6 cellular contexts compared by ENCODE assay signal in the genomic region with DNA sequence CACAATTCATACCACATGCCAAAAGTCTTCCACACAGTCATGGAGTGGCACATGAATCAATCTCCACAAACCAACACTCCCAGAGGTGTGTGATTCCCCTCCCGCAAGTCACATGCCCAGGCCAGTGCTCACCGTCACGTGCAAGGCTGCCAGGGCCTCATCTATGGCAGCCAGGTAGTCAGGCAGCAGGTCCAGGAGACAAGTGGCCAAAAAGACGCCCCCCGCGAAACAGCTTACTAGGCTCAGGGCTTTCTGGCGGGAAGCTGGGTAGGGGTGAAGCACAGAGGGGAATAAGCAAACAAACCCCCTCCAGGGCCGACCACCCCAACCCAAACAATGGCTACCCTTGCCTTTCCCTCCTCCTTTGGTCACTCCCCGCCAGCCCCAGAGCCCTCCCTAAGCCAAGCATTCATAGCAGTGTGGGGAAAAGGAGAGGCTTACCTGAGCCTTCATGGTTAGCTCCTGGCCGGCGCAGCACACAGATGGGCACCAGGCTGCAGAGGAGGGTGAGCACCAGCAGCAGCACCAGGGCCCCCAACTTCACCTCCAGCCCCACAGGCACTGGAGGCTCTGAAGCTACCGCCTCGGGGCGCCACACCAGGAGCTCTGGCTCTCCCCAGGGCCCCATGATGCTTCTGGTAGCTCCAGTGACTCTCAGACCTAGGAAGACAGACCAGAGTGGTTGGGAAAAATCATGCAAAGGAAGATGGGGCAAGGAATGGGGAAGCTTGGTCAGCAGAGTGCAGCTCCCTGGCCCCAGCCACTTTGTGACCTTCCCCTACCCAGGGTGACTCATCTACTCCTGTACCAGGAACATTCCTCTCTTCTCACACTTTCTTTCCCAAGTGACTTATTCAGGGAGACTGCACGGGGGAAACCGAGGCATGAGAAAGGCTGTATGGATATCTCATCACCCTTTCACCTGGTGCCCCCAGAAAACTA. TPM values are rescaled to one million over a fixed set of nuclear protein-coding genes. Genes with fewer than 3 reads are reported as not detected.
DNase-seq lines count a peak whose midpoint lies in the region; ATAC-seq and TF ChIP-seq lines count a peak whose summit lies in the region.

No MANE protein-coding gene starts in this region.

- DNase-seq in CD8-positive, alpha-beta memory T cell, result no peak
- peak; percentile 56 for DNase-seq in PC-3
- DNase-seq in glomerular visceral epithelial cell (ENCODE audit: extremely low spot score), result peak; percentile 70
- DNase-seq in thoracic aorta (ENCODE audit: low spot score), result no peak
- no peak for DNase-seq in amygdala (lab: John Stamatoyannopoulos, UW)
- no peak for DNase-seq in NCI-H1694 (lab: John Stamatoyannopoulos, UW)

- peaks cover 57% of the 10 kb centered on the region for H3K79me2 ChIP-seq in PC-3 (ENCODE audit: low read length)

- peaks cover 7% of the 10 kb centered on the region for H3F3A ChIP-seq in PC-3 (ENCODE audit: low read length, unreplicated experiment)

- H3K4me3 ChIP-seq in CD8-positive, alpha-beta memory T cell (ENCODE audit: low read length), result peak overlapping the region; percentile 83
- H3K4me3 ChIP-seq in PC-3 (ENCODE audit: low read length), result peak overlapping the region; percentile 84
- peak overlapping the region; percentile 77 for H3K4me3 ChIP-seq in thoracic aorta

- H3K4me3 Mint-ChIP-seq in CD8-positive, alpha-beta memory T cell, result peak overlapping the region; percentile 83 to 96 (median 90)

- peak overlapping the region; percentile 80 for H3K27ac ChIP-seq in CD8-positive, alpha-beta memory T cell (ENCODE audit: low read depth, low read length)
- H3K27ac ChIP-seq in PC-3 (ENCODE audit: low read length), result peak overlapping the region; percentile 64
- peak overlapping the region; percentile 90 to 94 for H3K27ac ChIP-seq in thoracic aorta

- no TSS peak for BruUV-seq in PC-3 (replicated peaks; lab: Mats Ljungman, UMichigan)

- intact Hi-C loops in PC-3 (cut with micrococcal nuclease), result loop anchor here (1.0 kb wide), 1 partner anchor 24 kb away; the partner anchor contains the start of gene RAB13

- peak overlapping the region; percentile 87 for H2AFZ ChIP-seq in PC-3 (ENCODE audit: low read length)

- H3K9me3 ChIP-seq in CD8-positive, alpha-beta memory T cell (ENCODE audit: low read length), result no peaks in the 10 kb centered on the region
- H3K9me3 ChIP-seq in PC-3 (ENCODE audit: low read length) (no peaks in the 10 kb centered on the region), thoracic aorta (no peaks in the 10 kb centered on the region)

- H3K9me2 ChIP-seq in PC-3 (replicated peaks; ENCODE audit: low read length), result no peaks in the 10 kb centered on the region

- no peaks in the 10 kb centered on the region for H3K36me3 ChIP-seq in CD8-positive, alpha-beta memory T cell (ENCODE audit: insufficient read depth, low read length)
- no peaks in the 10 kb centered on the region; the same call in 1 of the 2 replicates for H3K36me3 ChIP-seq in PC-3 (ENCODE audit: low read depth, low read length)
- H3K36me3 ChIP-seq in thoracic aorta, result peaks cover 8% of the 10 kb centered on the region

- peak overlapping the region; percentile 80 to 100 (median 96) for H3K27ac Mint-ChIP-seq in CD8-positive, alpha-beta memory T cell

- H3K36me3 Mint-ChIP-seq in CD8-positive, alpha-beta memory T cell, result peaks cover 0 to 36% (median 0%) of the 10 kb centered on the region in 3 donors

- POLR2A ChIA-PET in CD8-positive, alpha-beta memory T cell (lab: Charles Lee), result interaction anchor here (0.5 to 2.9 kb wide), 7 partner anchors 14 to 209 kb away, joined by 3 to 23 read pairs (median 4); partner anchors contain the start of genes DENND4B and JTB
- POLR2A ChIA-PET in PC-3 (lab: Charles Lee; ENCODE audit: unreplicated experiment), result no interaction called here

- TF ChIP-seq CTCF in PC-3 (conservative IDR thresholded peaks at IDR 0.05; ENCODE audit: low read depth, low read length) (no peak), thoracic aorta (IDR thresholded peaks at IDR 0.05) (no peak)

- H3K27me3 Mint-ChIP-seq in CD8-positive, alpha-beta memory T cell, result no peaks in the 10 kb centered on the region

- ATAC-seq in PC-3 (no peak), thoracic aorta (ENCODE audit: insufficient number of reproducible peaks, low FRiP score, low read depth) (no peak)

- no peaks in the 10 kb centered on the region for H4K20me1 ChIP-seq in PC-3 (ENCODE audit: low read length)

- peak overlapping the region; percentile 98 for H3K4me2 ChIP-seq in PC-3 (ENCODE audit: low read length)

- H3K4me1 Mint-ChIP-seq in CD8-positive, alpha-beta memory T cell, result peaks cover 48 to 62% (median 60%) of the 10 kb centered on the region in 3 donors

- peak overlapping the region; percentile 83 for H3K9ac ChIP-seq in PC-3 (ENCODE audit: low read length)

- H3K27me3 ChIP-seq in CD8-positive, alpha-beta memory T cell (ENCODE audit: insufficient read depth, low read length, poor library complexity, severe bottlenecking), result no peaks in the 10 kb centered on the region
- H3K27me3 ChIP-seq in PC-3 (ENCODE audit: low read length), result no peaks in the 10 kb centered on the region
- H3K27me3 ChIP-seq in thoracic aorta (replicated peaks; ENCODE audit: insufficient read depth), result no peaks in the 10 kb centered on the region

- CTCF ChIA-PET in CD8-positive, alpha-beta memory T cell (lab: Charles Lee), result interaction anchor here (0.7 to 3.2 kb wide), 6 partner anchors 12 to 25 kb away, joined by 3 to 19 read pairs (median 6); partner anchors contain the start of genes DENND4B, JTB and RAB13
- CTCF ChIA-PET in PC-3 (lab: Charles Lee), result interaction anchor here (1.4 to 1.5 kb wide), 2 partner anchors 15 to 23 kb away, joined by 4 to 5 read pairs; partner anchors contain the start of gene RAB13

- no peaks in the 10 kb centered on the region for H3K9me3 Mint-ChIP-seq in CD8-positive, alpha-beta memory T cell

- H3K4me1 ChIP-seq in CD8-positive, alpha-beta memory T cell (ENCODE audit: insufficient read depth, low read length), result peaks cover 44% of the 10 kb centered on the region
- H3K4me1 ChIP-seq in PC-3 (ENCODE audit: insufficient read depth, low read length), result peaks cover 36% of the 10 kb centered on the region
- peaks cover 36 to 59% of the 10 kb centered on the region in 2 donors for H3K4me1 ChIP-seq in thoracic aorta (ENCODE audit: control insufficient read depth in 1 of 2, low read depth in 2 of 2)

RNA-seq across cellular contexts. Expression of gene SLC39A1, which starts 1.0 kb away (rescaled TPM):
- total RNA-seq in CD8-positive, alpha-beta memory T cell, result 10 to 100 TPM; 85.5 to 88.2 TPM
- 39.2 TPM for polyA plus RNA-seq in CD8-positive, alpha-beta memory T cell
- total RNA-seq in PC-3 (2014; rRNA removed) (201 and 224 TPM in 2 replicates), thoracic aorta (100 to 1,000 TPM; 102 to 136 TPM)

RNA-seq across cellular contexts. Expression of gene CRTC2, which starts 3.9 kb away (rescaled TPM):
- total RNA-seq in CD8-positive, alpha-beta memory T cell, result 10 to 100 TPM; 53.9 to 63.2 TPM
- 38.9 TPM for polyA plus RNA-seq in CD8-positive, alpha-beta memory T cell
- total RNA-seq in PC-3 (2014; rRNA removed), result 17.6 and 21.0 TPM in 2 replicates
- 10 to 100 TPM; 22.6 to 92.7 TPM for total RNA-seq in thoracic aorta

RNA-seq across cellular contexts. Expression of gene CREB3L4, which starts 5.3 kb away (rescaled TPM):
- total RNA-seq in CD8-positive, alpha-beta memory T cell, result 10 to 100 TPM in 1 of 2 experiments, 1 to 10 TPM in 1; 10.0 to 10.1 TPM
- polyA plus RNA-seq in CD8-positive, alpha-beta memory T cell, result 5.3 TPM
- total RNA-seq in PC-3 (2014; rRNA removed) (22.9 and 28.7 TPM in 2 replicates), thoracic aorta (10 to 100 TPM in 1 of 2 donors, 1 to 10 TPM in 1; 3.2 to 11.1 TPM)

RNA-seq across cellular contexts. Expression of gene JTB, which starts 15.1 kb away (rescaled TPM):
- total RNA-seq in CD8-positive, alpha-beta memory T cell, result 100 to 1,000 TPM; 232 to 239 TPM
- 351 TPM for polyA plus RNA-seq in CD8-positive, alpha-beta memory T cell
- 377 and 388 TPM in 2 replicates for total RNA-seq in PC-3 (2014; rRNA removed)
- total RNA-seq in thoracic aorta, result 100 to 1,000 TPM; 184 to 266 TPM

RNA-seq across cellular contexts. Expression of gene DENND4B, which starts 15.8 kb away (rescaled TPM):
- 100 to 1,000 TPM; 100 to 102 TPM for total RNA-seq in CD8-positive, alpha-beta memory T cell
- polyA plus RNA-seq in CD8-positive, alpha-beta memory T cell, result 27.3 TPM
- 27.3 and 38.0 TPM in 2 replicates for total RNA-seq in PC-3 (2014; rRNA removed)
- 10 to 100 TPM; 59.0 to 82.7 TPM for total RNA-seq in thoracic aorta

Comparison
In these comparisons a context has a peak if more than half of its experiments do, and no peak if none do; other contexts are left out.
1. DNase-seq: peak in PC-3 (single experiment) and glomerular visceral epithelial cell (single experiment); none in CD8-positive, alpha-beta memory T cell (0 of 5), thoracic aorta (single experiment), amygdala (0 of 56) and NCI-H1694 (single experiment).
2. Peak in every context shown above with its lines, with median percentiles within 50 percentile points of each other: H3K27ac ChIP-seq and H3K4me3 ChIP-seq.